8 cellular contexts compared by ENCODE assay signal in genomic region chr4:6270691-6271121, GRCh38. TPM values are rescaled to one million over a fixed set of nuclear protein-coding genes. Genes with fewer than 3 reads are reported as not detected.
DNase-seq lines count a peak whose midpoint lies in the region; ATAC-seq and TF ChIP-seq lines count a peak whose summit lies in the region.

No MANE protein-coding gene starts in this region.

- no peak for ATAC-seq in RWPE2 (ENCODE audit: low read depth)
- ATAC-seq in HG02973 (IDR thresholded peaks at IDR 0.05; ENCODE audit: unreplicated experiment) = no peak

- H3K4me2 ChIP-seq in trophoblast cell (ENCODE audit: low read length) = peak overlapping the region; percentile 91

- H3K9me3 Mint-ChIP-seq in CD8-positive, alpha-beta memory T cell = no peaks in the 10 kb centered on the region

- H3K27ac Mint-ChIP-seq in CD8-positive, alpha-beta memory T cell = peak overlapping the region in 6 of 8 donors; percentile 12 to 62 (median 40)

- H3K4me3 Mint-ChIP-seq in CD8-positive, alpha-beta memory T cell = peak overlapping the region; percentile 74 to 90 (median 84)

- H3K23ac ChIP-seq in trophoblast cell (ENCODE audit: low read length) = no peak overlapping the region

- H3K4me1 ChIP-seq in CD8-positive, alpha-beta memory T cell (ENCODE audit: insufficient read depth, low read length) = peaks cover 5% of the 10 kb centered on the region
- peaks cover 11% of the 10 kb centered on the region for H3K4me1 ChIP-seq in RWPE2 (ENCODE audit: insufficient read depth, poor library complexity, severe bottlenecking)
- H3K4me1 ChIP-seq in trophoblast cell (ENCODE audit: control insufficient read depth in 1 of 2, insufficient read depth in 2 of 2, low read length in 2 of 2) = peaks cover 29 to 40% of the 10 kb centered on the region in 2 experiments

- CTCF ChIA-PET in CD8-positive, alpha-beta memory T cell (lab: Charles Lee) = interaction anchor here (1.9 to 4.0 kb wide), 2 partner anchors 18 to 61 kb away, joined by 6 to 20 read pairs; no protein-coding TSS in a partner anchor

- H3K4me3 ChIP-seq in CD8-positive, alpha-beta memory T cell (ENCODE audit: low read length) = no peak overlapping the region
- H3K4me3 ChIP-seq in RWPE2 (ENCODE audit: severe bottlenecking) (peak overlapping the region; percentile 72), trophoblast cell (ENCODE audit: low read depth, low read length) (no peak overlapping the region)

- no CpG with 5 or more reads among the region's 6 CpGs for WGBS in trophoblast cell (ENCODE audit: extremely low coverage, insufficient coverage, insufficient read length)

- H3K9ac ChIP-seq in trophoblast cell (ENCODE audit: low read length) = no peak overlapping the region

- no peak for DNase-seq in CD8-positive, alpha-beta memory T cell
- DNase-seq in RWPE2 (ENCODE audit: low spot score) (no peak), fibroblast of gingiva (ENCODE audit: low read depth) (peak; percentile 52), trophoblast cell (peak in 1 of 2 donors; percentile 53), NCI-H510A treated with DMSO at 0.1 percent for 48 hours (lab: John Stamatoyannopoulos, UW) (no peak), GDM1 (lab: John Stamatoyannopoulos, UW) (no peak)
- no peak for DNase-seq in activated effector memory CD4-positive, alpha-beta T cell treated with anti-CD3 and anti-CD28 coated beads, Interleukin-2, amount 50 U/mL, for 16 hours

- TF ChIP-seq CTCF in RWPE2 (IDR thresholded peaks at IDR 0.05; ENCODE audit: poor library complexity, severe bottlenecking) = no peak

- peaks cover 0 to 1% (median 0%) of the 10 kb centered on the region in 3 donors for H3K36me3 Mint-ChIP-seq in CD8-positive, alpha-beta memory T cell

- peak overlapping the region; percentile 30 for H4K8ac ChIP-seq in trophoblast cell (ENCODE audit: low read depth, low read length)

- no peaks in the 10 kb centered on the region for H3K27me3 ChIP-seq in CD8-positive, alpha-beta memory T cell (ENCODE audit: insufficient read depth, low read length, poor library complexity, severe bottlenecking)
- H3K27me3 ChIP-seq in RWPE2 (ENCODE audit: insufficient read depth, poor library complexity, severe bottlenecking) = no peaks in the 10 kb centered on the region
- no peaks in the 10 kb centered on the region for H3K27me3 ChIP-seq in trophoblast cell (ENCODE audit: insufficient read depth, low read length)

- peaks cover 3% of the 10 kb centered on the region for H3K79me2 ChIP-seq in trophoblast cell (ENCODE audit: control insufficient read depth, insufficient read depth, low read length, poor library complexity)

- H3K18ac ChIP-seq in trophoblast cell (ENCODE audit: low read length) = no peak overlapping the region

- POLR2A ChIA-PET in CD8-positive, alpha-beta memory T cell (lab: Charles Lee) = no interaction called here

- no peaks in the 10 kb centered on the region for H3K36me3 ChIP-seq in CD8-positive, alpha-beta memory T cell (ENCODE audit: insufficient read depth, low read length)
- H3K36me3 ChIP-seq in RWPE2 (ENCODE audit: low read depth) (no peaks in the 10 kb centered on the region), trophoblast cell (ENCODE audit: control insufficient read depth in 1 of 2, insufficient read depth in 2 of 2, low read length in 2 of 2) (peaks cover 0 to 1% of the 10 kb centered on the region in 2 experiments)

- peak overlapping the region; percentile 37 for H4K91ac ChIP-seq in trophoblast cell (ENCODE audit: low read depth, low read length)

- no peak overlapping the region for H2BK12ac ChIP-seq in trophoblast cell (ENCODE audit: low read length)

- H4K12ac ChIP-seq in trophoblast cell (ENCODE audit: low read depth, low read length) = no peak overlapping the region

- peaks cover 0 to 6% of the 10 kb centered on the region in 2 donors for H3K27me3 Mint-ChIP-seq in CD8-positive, alpha-beta memory T cell

- peaks cover 12% of the 10 kb centered on the region for H3K79me1 ChIP-seq in trophoblast cell (ENCODE audit: low read length)

- no peak overlapping the region for H2BK5ac ChIP-seq in trophoblast cell (ENCODE audit: low read depth, low read length, poor library complexity)

- H3K4me1 Mint-ChIP-seq in CD8-positive, alpha-beta memory T cell = peaks cover 9 to 22% (median 12%) of the 10 kb centered on the region in 3 donors

- peak overlapping the region; percentile 56 for H3K4ac ChIP-seq in trophoblast cell (ENCODE audit: low read depth, low read length)

- H2AFZ ChIP-seq in trophoblast cell (ENCODE audit: insufficient read depth, low read length, poor library complexity) = no peak overlapping the region

- H3K14ac ChIP-seq in trophoblast cell (ENCODE audit: low read length) = no peak overlapping the region

- no peaks in the 10 kb centered on the region for H3K9me3 ChIP-seq in CD8-positive, alpha-beta memory T cell (ENCODE audit: low read length)
- H3K9me3 ChIP-seq in RWPE2 (ENCODE audit: severe bottlenecking) = no peaks in the 10 kb centered on the region
- no peaks in the 10 kb centered on the region for H3K9me3 ChIP-seq in trophoblast cell (ENCODE audit: insufficient read depth, low read depth, low read length)

- H3K27ac ChIP-seq in CD8-positive, alpha-beta memory T cell (ENCODE audit: low read depth, low read length) = no peak overlapping the region
- H3K27ac ChIP-seq in RWPE2 (ENCODE audit: poor library complexity, severe bottlenecking) (no peak overlapping the region), trophoblast cell (ENCODE audit: low read depth, low read length) (no peak overlapping the region)

- H2BK120ac ChIP-seq in trophoblast cell (ENCODE audit: insufficient read depth, low read length, poor library complexity) = no peak overlapping the region

- no peak overlapping the region for H2AK5ac ChIP-seq in trophoblast cell (ENCODE audit: low read length)

RNA-seq across cellular contexts. Expression of gene WFS1, which starts 1.1 kb away (rescaled TPM):
- 1 to 10 TPM; 5.1 TPM for total RNA-seq in CD8-positive, alpha-beta memory T cell
- polyA plus RNA-seq in CD8-positive, alpha-beta memory T cell = 3.4 TPM
- 65.0 and 74.6 TPM in 2 replicates for polyA plus RNA-seq in trophoblast cell (2013)
